In genomic region chr9:34233691-34234090, GRCh38 we compare ENCODE assay signal across 22 cellular contexts. TPM values are rescaled to one million over a fixed set of nuclear protein-coding genes. Genes with fewer than 3 reads are reported as not detected.
DNase-seq lines count a peak whose midpoint lies in the region; ATAC-seq and TF ChIP-seq lines count a peak whose summit lies in the region.
"Had no signal": no experiment of that assay in that cellular context is flagged by ENCODE, and none has a peak within 500 bp of the region (broad histone marks: within the 10 kb centered on the region; RNA-seq: fewer than 3 reads in every experiment).

No MANE protein-coding gene starts in this region.

- no peak for DNase-seq in CD4-positive, alpha-beta memory T cell
- peak; percentile 86 for DNase-seq in LHCN-M2 (ENCODE audit: low read depth)
- peak; percentile 43 for DNase-seq in epithelial cell of esophagus (ENCODE audit: low read depth)
- no peak for DNase-seq in mesothelial cell of epicardium (ENCODE audit: low spot score in 2 of 2, unreplicated experiment in 2 of 2)
- no peak for DNase-seq in stimulated activated naive CD4-positive, alpha-beta T cell treated with Interleukin-2 at 50 U/mL for 16 hours (lab: John Stamatoyannopoulos, UW)
- no peak for DNase-seq in cerebellar cortex (ENCODE audit: low spot score)
- no peak for DNase-seq in G401 (ENCODE audit: low spot score)
- DNase-seq: activated CD4-positive, CD25-positive, alpha-beta regulatory T cell; activated effector memory CD4-positive, alpha-beta T cell treated with anti-CD3 and anti-CD28 coated beads, Interleukin-2, amount 50 U/mL, for 16 hours; Caco-2; EL; H7; MM.1S; NCI-H345; posterior cingulate gyrus; stimulated activated CD4-positive, alpha-beta T cell treated with anti-CD3 and anti-CD28 coated beads, Interleukin-4, amount 100 ng/mL, for 24 hours; uterus had no signal

- peaks cover 34 to 53% of the 10 kb centered on the region in 2 donors for H3K36me3 Mint-ChIP-seq in CD4-positive, alpha-beta memory T cell
- H3K36me3 Mint-ChIP-seq in mesothelial cell of epicardium = peaks cover 20% of the 10 kb centered on the region

- intact Hi-C loops in CD4-positive, alpha-beta memory T cell (cut with micrococcal nuclease) = no loop called here

- H3K4me1 Mint-ChIP-seq in CD4-positive, alpha-beta memory T cell = peaks cover 9 to 39% (median 21%) of the 10 kb centered on the region in 4 donors
- no peaks in the 10 kb centered on the region for H3K4me1 Mint-ChIP-seq in mesothelial cell of epicardium

- POLR2A ChIA-PET in CD4-positive, alpha-beta memory T cell (lab: Charles Lee; ENCODE audit: partially characterized antibody) = no interaction called here

- CTCF ChIA-PET in CD4-positive, alpha-beta memory T cell (lab: Charles Lee; ENCODE audit: partially characterized antibody) = no interaction called here

- H3K27me3 Mint-ChIP-seq in CD4-positive, alpha-beta memory T cell = no peaks in the 10 kb centered on the region
- no peaks in the 10 kb centered on the region for H3K27me3 Mint-ChIP-seq in mesothelial cell of epicardium (ENCODE audit: low read depth)

- H3K27me3 ChIP-seq in CD4-positive, alpha-beta memory T cell (ENCODE audit: insufficient read depth, low read length) = no peaks in the 10 kb centered on the region
- H3K27me3 ChIP-seq: ascending aorta, uterus had no signal

- in situ Hi-C loops in G401 (cut with HindIII; ENCODE audit: low sequenced_read_pairs) = no loop called here

- no peaks in the 10 kb centered on the region for H3K9me3 ChIP-seq in CD4-positive, alpha-beta memory T cell (ENCODE audit: control insufficient read depth in 1 of 2, low read length in 2 of 2)
- H3K9me3 ChIP-seq: ascending aorta, Caco-2, uterus had no signal

- no peaks in the 10 kb centered on the region for H3K9me3 Mint-ChIP-seq in CD4-positive, alpha-beta memory T cell
- no peaks in the 10 kb centered on the region for H3K9me3 Mint-ChIP-seq in mesothelial cell of epicardium
- H3K9me3 Mint-ChIP-seq: T-helper 1 cell treated with Interleukin-12 subunit alpha and Interleukin-12 subunit beta and Interleukin-4 antibody, amounts not matched to agents 30 μg/mL and 1 μg/mL, for 36 hours had no signal

- H3K4me3 ChIP-seq in CD4-positive, alpha-beta memory T cell (ENCODE audit: low read length in 2 of 2) = no peak overlapping the region
- no peak overlapping the region for H3K4me3 ChIP-seq in epithelial cell of esophagus (ENCODE audit: low read length)
- H3K4me3 ChIP-seq: ascending aorta, skin epidermis, uterus had no signal

- H3K27ac Mint-ChIP-seq in CD4-positive, alpha-beta memory T cell = peak overlapping the region in 4 of 7 donors; percentile 61 to 80 (median 68)
- peak overlapping the region; percentile 19 for H3K27ac Mint-ChIP-seq in mesothelial cell of epicardium
- H3K27ac Mint-ChIP-seq: T-helper 1 cell treated with Interleukin-12 subunit alpha and Interleukin-12 subunit beta and Interleukin-4 antibody, amounts not matched to agents 30 μg/mL and 1 μg/mL, for 36 hours had no signal

- peaks cover 13% of the 10 kb centered on the region for H3K36me3 ChIP-seq in CD4-positive, alpha-beta memory T cell (ENCODE audit: insufficient read depth, low read length)
- H3K36me3 ChIP-seq: uterus had no signal

- H3K4me3 Mint-ChIP-seq in CD4-positive, alpha-beta memory T cell = no peak overlapping the region
- no peak overlapping the region for H3K4me3 Mint-ChIP-seq in mesothelial cell of epicardium
- H3K4me3 Mint-ChIP-seq: T-helper 1 cell treated with Interleukin-12 subunit alpha and Interleukin-12 subunit beta and Interleukin-4 antibody, amounts not matched to agents 30 μg/mL and 1 μg/mL, for 36 hours had no signal

- H3K27ac ChIP-seq in CD4-positive, alpha-beta memory T cell (ENCODE audit: low read depth, low read length) = no peak overlapping the region
- H3K27ac ChIP-seq: ascending aorta, skin epidermis, uterus had no signal

- H3K4me1 ChIP-seq in CD4-positive, alpha-beta memory T cell (ENCODE audit: insufficient read depth, low read length) = peaks cover 7% of the 10 kb centered on the region
- H3K4me1 ChIP-seq: ascending aorta, Caco-2, uterus had no signal

- no peak for TF ChIP-seq CTCF in epithelial cell of esophagus (IDR thresholded peaks at IDR 0.05; ENCODE audit: insufficient read depth, low read depth, low read length, missing control alignments)
- no peak for TF ChIP-seq CTCF in mesothelial cell of epicardium (IDR thresholded peaks at IDR 0.05; ENCODE audit: unreplicated experiment)

- no peak for ATAC-seq in HG02973 (IDR thresholded peaks at IDR 0.05; ENCODE audit: unreplicated experiment)
- ATAC-seq: Right ventricle myocardium inferior had no signal

RNA-seq across cellular contexts. Expression of gene UBAP1, which starts 54.8 kb away (rescaled TPM):
- total RNA-seq in CD4-positive, alpha-beta memory T cell = 10 to 100 TPM; 34.8 to 36.3 TPM
- 10 to 100 TPM; 57.5 to 58.8 TPM for polyA plus RNA-seq in CD4-positive, alpha-beta memory T cell
- total RNA-seq in LHCN-M2 (2014; rRNA removed) (23.4 and 25.5 TPM in 2 replicates), mesothelial cell of epicardium (37.0 to 40.1 TPM (median 38.0 TPM) in 3 replicates)
- 30.2 TPM for polyA plus RNA-seq in LHCN-M2 (2012)
- total RNA-seq in G401 (2014; rRNA removed; shearing (Covaris generic)) = 55.1 and 58.0 TPM in 2 replicates

Comparison
In these comparisons a context has a peak if more than half of its experiments do, and no peak if none do; other contexts are left out.
1. DNase-seq: peak in LHCN-M2 (single experiment) and epithelial cell of esophagus (single experiment); none in CD4-positive, alpha-beta memory T cell (0 of 5), mesothelial cell of epicardium (0 of 2), stimulated activated naive CD4-positive, alpha-beta T cell treated with Interleukin-2 at 50 U/mL for 16 hours (single experiment), cerebellar cortex (single experiment) and G401 (single experiment).